In genomic region chr10:69787681-69788080, GRCh38 we compare ENCODE assay signal across 17 cellular contexts. TPM values are rescaled to one million over a fixed set of nuclear protein-coding genes. Genes with fewer than 3 reads are reported as not detected.
DNase-seq lines count a peak whose midpoint lies in the region; ATAC-seq, FAIRE-seq and TF ChIP-seq lines count a peak whose summit lies in the region.
"Had no signal": no experiment of that assay in that cellular context is flagged by ENCODE, and none has a peak within 500 bp of the region (broad histone marks: within the 10 kb centered on the region; RNA-seq: fewer than 3 reads in every experiment).

No MANE protein-coding gene starts in this region.

- H4K8ac ChIP-seq in H1 (ENCODE audit: extremely low read depth, insufficient read depth, low read length), result no peak overlapping the region

- peaks cover 6% of the 10 kb centered on the region; the same call in 1 of the 2 replicates for H3K23me2 ChIP-seq in H1 (ENCODE audit: low read depth, low read length)

- H3K56ac ChIP-seq in H1 (replicated peaks; ENCODE audit: insufficient read length, low read depth, low read length), result no peak overlapping the region

- H3K9me3 ChIP-seq in H1 (ENCODE audit: insufficient read depth in 2 of 2, low read depth in 1 of 2, low read length in 1 of 2), result no peaks in the 10 kb centered on the region
- H3K9me3 ChIP-seq in neural progenitor cell (ENCODE audit: low read depth), result no peaks in the 10 kb centered on the region
- H3K9me3 ChIP-seq: HAP-1 had no signal

- H3K4me1 Mint-ChIP-seq in natural killer cell treated with Interleukin-12 subunit alpha and Interleukin-12 subunit beta and Interleukin-15 and Interleukin-18, amount 100 ng/mL, for 72 hours (ENCODE audit: low read depth in 2 of 2), result peaks cover 7 to 14% of the 10 kb centered on the region in 2 donors
- H3K4me1 Mint-ChIP-seq in natural killer cell, result peaks cover 17 to 24% of the 10 kb centered on the region in 2 donors
- H3K4me1 Mint-ChIP-seq in neural progenitor cell, result peaks cover 1% of the 10 kb centered on the region
- H3K4me1 Mint-ChIP-seq: CD4-positive, CD25-positive, alpha-beta regulatory T cell had no signal

- H2BK5ac ChIP-seq in H1 (ENCODE audit: low read depth, low read length), result no peak overlapping the region

- WGBS in H1 (ENCODE audit: extremely low coverage in 1 of 2, insufficient coverage in 1 of 2, insufficient read length in 1 of 2, insufficient replicate concordance in 2 of 2, low coverage in 1 of 2, low lambda C conversion rate in 2 of 2, missing lambda C conversion rate in 1 of 2), 2 experiments, result 76% methylated on average over 6 of the region's 6 CpGs; no CpG with 5 or more reads in 1 of the 2 experiments

- H4K5ac ChIP-seq in H1 (ENCODE audit: insufficient read length, low read depth, low read length), result no peak overlapping the region

- no peak overlapping the region for H2BK20ac ChIP-seq in H1 (ENCODE audit: low read length)

- H3K27ac Mint-ChIP-seq in natural killer cell treated with Interleukin-12 subunit alpha and Interleukin-12 subunit beta and Interleukin-15 and Interleukin-18, amount 100 ng/mL, for 72 hours, result no peak overlapping the region
- H3K27ac Mint-ChIP-seq in natural killer cell (no peak overlapping the region), neural progenitor cell (peak overlapping the region; percentile 74)
- H3K27ac Mint-ChIP-seq: CD4-positive, CD25-positive, alpha-beta regulatory T cell had no signal

- H2BK120ac ChIP-seq in H1 (replicated peaks; ENCODE audit: low read depth, low read length), result no peak overlapping the region

- no peaks in the 10 kb centered on the region for H3K9me3 Mint-ChIP-seq in natural killer cell treated with Interleukin-12 subunit alpha and Interleukin-12 subunit beta and Interleukin-15 and Interleukin-18, amount 100 ng/mL, for 72 hours
- H3K9me3 Mint-ChIP-seq in natural killer cell (peaks cover 0 to 6% of the 10 kb centered on the region in 2 donors), neural progenitor cell (no peaks in the 10 kb centered on the region)

- DNase-seq in natural killer cell treated with Interleukin-12 subunit alpha and Interleukin-12 subunit beta and Interleukin-15 and Interleukin-18, amount 100 ng/mL, for 72 hours (ENCODE audit: low spot score), result peak; percentile 49
- no peak for DNase-seq in natural killer cell
- DNase-seq in H1 (ENCODE audit: low read depth in 1 of 2, low spot score in 2 of 2), result no peak
- no peak for DNase-seq in neural progenitor cell (ENCODE audit: low spot score)
- DNase-seq in left lobe of liver (ENCODE audit: low spot score), result no peak
- DNase-seq in substantia nigra (lab: John Stamatoyannopoulos, UW), result no peak
- no peak for DNase-seq in NCI-H2107 treated with DMSO at 0.1 percent for 48 hours (lab: John Stamatoyannopoulos, UW; ENCODE audit: unreplicated experiment)
- no peak for DNase-seq in NCI-H2196 treated with DMSO at 0.1 percent for 48 hours (lab: John Stamatoyannopoulos, UW; ENCODE audit: unreplicated experiment)
- DNase-seq: ACHN; CD4-positive, CD25-positive, alpha-beta regulatory T cell; DMS 273 treated with DMSO at 0.1 percent for 48 hours; DMS79; GOT3 had no signal

- no peak overlapping the region for H3K23ac ChIP-seq in H1 (ENCODE audit: insufficient read length)

- 0 out of 2 replicates have a peak overlapping the region, but pooled peaks have one; percentile 9 for H2BK15ac ChIP-seq in H1 (ENCODE audit: low read length)

- no peak overlapping the region for H3K9ac ChIP-seq in H1 (replicated peaks in 1 of 4; ENCODE audit: extremely low read depth in 1 of 4, low read depth in 3 of 4, low read length in 3 of 4)
- H3K9ac ChIP-seq in neural progenitor cell, result no peak overlapping the region
- H3K9ac ChIP-seq: BLaER1 treated with 17β-estradiol and CSF1 and Interleukin-3, amounts not matched to agents 10 nM and 100 nM had no signal

- peaks cover 6 to 9% of the 10 kb centered on the region in 2 donors for H3K27me3 Mint-ChIP-seq in natural killer cell treated with Interleukin-12 subunit alpha and Interleukin-12 subunit beta and Interleukin-15 and Interleukin-18, amount 100 ng/mL, for 72 hours
- peaks cover 0 to 5% of the 10 kb centered on the region in 2 donors for H3K27me3 Mint-ChIP-seq in natural killer cell (ENCODE audit: low read depth in 2 of 2)
- H3K27me3 Mint-ChIP-seq in neural progenitor cell (ENCODE audit: insufficient read depth, low read depth), result peaks cover 8% of the 10 kb centered on the region

- H3K36me3 ChIP-seq in H1 (ENCODE audit: control insufficient read depth in 2 of 4, insufficient read depth in 4 of 4, low read length in 3 of 4) (no peaks in the 10 kb centered on the region), neural progenitor cell (no peaks in the 10 kb centered on the region)
- H3K36me3 ChIP-seq: BLaER1 treated with 17β-estradiol and CSF1 and Interleukin-3, amounts not matched to agents 10 nM and 100 nM; HAP-1 had no signal

- H3K4me3 Mint-ChIP-seq in natural killer cell treated with Interleukin-12 subunit alpha and Interleukin-12 subunit beta and Interleukin-15 and Interleukin-18, amount 100 ng/mL, for 72 hours, result no peak overlapping the region
- H3K4me3 Mint-ChIP-seq in natural killer cell (no peak overlapping the region), neural progenitor cell (no peak overlapping the region)
- H3K4me3 Mint-ChIP-seq: CD4-positive, CD25-positive, alpha-beta regulatory T cell had no signal

- H2AK5ac ChIP-seq in H1 (ENCODE audit: low read depth, low read length), result no peak overlapping the region

- H3K79me1 ChIP-seq in H1 (ENCODE audit: low read depth, low read length), result no peaks in the 10 kb centered on the region

- POLR2A ChIA-PET in H1 (lab: Charles Lee; ENCODE audit: partially characterized antibody), result no interaction called here

- H3K27ac ChIP-seq in H1 (ENCODE audit: low read depth, low read length) (no peak overlapping the region), neural progenitor cell (no peak overlapping the region), substantia nigra (ENCODE audit: low read depth, low read length, poor library complexity, severe bottlenecking) (no peak overlapping the region)
- H3K27ac ChIP-seq: BLaER1 treated with 17β-estradiol and CSF1 and Interleukin-3, amounts not matched to agents 10 nM and 100 nM had no signal

- H4K91ac ChIP-seq in H1 (replicated peaks; ENCODE audit: insufficient read length, low read length), result no peak overlapping the region

- no peak overlapping the region for H3K14ac ChIP-seq in H1 (ENCODE audit: insufficient read length)

- H2BK12ac ChIP-seq in H1 (ENCODE audit: low read depth, low read length), result peak overlapping the region; percentile 4; the same call in 1 of the 2 replicates

- no peak for FAIRE-seq in H1 (lab: Jason Lieb, UNC)
- FAIRE-seq: GM12878, GM18507 had no signal

- CTCF ChIA-PET in H1 (lab: Charles Lee; ENCODE audit: partially characterized antibody), result interaction anchor here (0.6 to 41.3 kb wide), 42 partner anchors 12 to 478 kb away, joined by 3 to 958 read pairs (median 6); partner anchors contain the start of genes COL13A1 and TYSND1

- intact Hi-C loops in natural killer cell (cut with micrococcal nuclease), result loop anchor here (1.0 kb wide), 2 partner anchors 127 to 171 kb away; no protein-coding TSS in a partner anchor

- peaks cover 0 to 3% (median 0%) of the 10 kb centered on the region in 4 experiments; a peak in 1 of 7 replicates for H3K4me1 ChIP-seq in H1 (replicated peaks in 1 of 4; ENCODE audit: control insufficient read depth in 3 of 4, insufficient read depth in 4 of 4, low read length in 3 of 4)
- no peaks in the 10 kb centered on the region for H3K4me1 ChIP-seq in neural progenitor cell
- H3K4me1 ChIP-seq: BLaER1 treated with 17β-estradiol and CSF1 and Interleukin-3, amounts not matched to agents 10 nM and 100 nM; HAP-1 had no signal

- TF ChIP-seq EP300 in H1 (IDR thresholded peaks at IDR 0.05; ENCODE audit: borderline replicate concordance in 1 of 2, low read depth in 2 of 2, low read length in 2 of 2), result no peak

- no peaks in the 10 kb centered on the region for H3K79me2 ChIP-seq in H1 (ENCODE audit: control insufficient read depth in 1 of 2, insufficient read depth in 2 of 2, low read length in 2 of 2)
- no peaks in the 10 kb centered on the region for H3K79me2 ChIP-seq in neural progenitor cell (ENCODE audit: low read depth)

- no peak for TF ChIP-seq POLR2A in H1 (IDR thresholded peaks at IDR 0.05; ENCODE audit: control extremely low read depth in 1 of 2, low read depth in 2 of 2, low read length in 2 of 2)

- H2AFZ ChIP-seq in H1 (ENCODE audit: low read length), result no peak overlapping the region
- no peak overlapping the region for H2AFZ ChIP-seq in neural progenitor cell (replicated peaks)

- peak in 1 of 2 donors; percentile 29 for ATAC-seq in natural killer cell treated with Interleukin-12 subunit alpha and Interleukin-12 subunit beta and Interleukin-15 and Interleukin-18, amount 100 ng/mL, for 72 hours
- no peak for ATAC-seq in natural killer cell
- no peak for ATAC-seq in left lobe of liver
- ATAC-seq: GM12878 had no signal

- no peaks in the 10 kb centered on the region for H3K36me3 Mint-ChIP-seq in natural killer cell treated with Interleukin-12 subunit alpha and Interleukin-12 subunit beta and Interleukin-15 and Interleukin-18, amount 100 ng/mL, for 72 hours
- H3K36me3 Mint-ChIP-seq in natural killer cell (no peaks in the 10 kb centered on the region), neural progenitor cell (no peaks in the 10 kb centered on the region)
- H3K36me3 Mint-ChIP-seq: CD4-positive, CD25-positive, alpha-beta regulatory T cell had no signal

- no peak overlapping the region for H3K4ac ChIP-seq in H1 (replicated peaks; ENCODE audit: insufficient read length, low read depth, low read length)

- H3K27me3 ChIP-seq in H1 (replicated peaks in 1 of 4; ENCODE audit: control insufficient read depth in 3 of 4, extremely low read depth in 1 of 4, insufficient read depth in 3 of 4, low read length in 3 of 4) (no peaks in the 10 kb centered on the region; a peak in 2 of 7 replicates), neural progenitor cell (peaks cover 8% of the 10 kb centered on the region)
- H3K27me3 ChIP-seq: BLaER1 treated with 17β-estradiol and CSF1 and Interleukin-3, amounts not matched to agents 10 nM and 100 nM had no signal

- H3K4me2 ChIP-seq in H1 (ENCODE audit: insufficient read depth in 1 of 2, low read depth in 2 of 2, low read length in 2 of 2), result no peak overlapping the region
- H3K4me2 ChIP-seq in neural progenitor cell, result no peak overlapping the region
- H3K4me2 ChIP-seq: BLaER1 treated with 17β-estradiol and CSF1 and Interleukin-3, amounts not matched to agents 10 nM and 100 nM had no signal

- TF ChIP-seq RAD21 in H1 (IDR thresholded peaks at IDR 0.05 in 1 of 2, conservative IDR thresholded peaks at IDR 0.05 in 1 of 2; ENCODE audit: low read depth in 2 of 2, low read length in 2 of 2), result no peak

- H3K4me3 ChIP-seq in H1 (ENCODE audit: extremely low read depth in 1 of 4, insufficient read depth in 2 of 4, low read depth in 3 of 4, low read length in 4 of 4) (no peak overlapping the region), neural progenitor cell (no peak overlapping the region)
- H3K4me3 ChIP-seq: BLaER1 treated with 17β-estradiol and CSF1 and Interleukin-3, amounts not matched to agents 10 nM and 100 nM; GM12878; HAP-1 had no signal

- H3K18ac ChIP-seq in H1 (ENCODE audit: extremely low read depth, low read length), result no peak overlapping the region

- no peaks in the 10 kb centered on the region for H3F3A ChIP-seq in neural progenitor cell (ENCODE audit: low read depth)

- TF ChIP-seq CTCF in natural killer cell (IDR thresholded peaks at IDR 0.05) (no peak), H1 (IDR thresholded peaks at IDR 0.05; ENCODE audit: control extremely low read depth in 1 of 3, insufficient read depth in 1 of 3, low read depth in 1 of 3, low read length in 3 of 3) (no peak), neural progenitor cell (IDR thresholded peaks at IDR 0.05) (no peak)

- H4K20me1 ChIP-seq in H1 (replicated peaks in 1 of 2; ENCODE audit: control insufficient read depth in 1 of 2, insufficient read depth in 2 of 2, low read length in 2 of 2) (no peaks in the 10 kb centered on the region), neural progenitor cell (ENCODE audit: low read depth) (no peaks in the 10 kb centered on the region)
- H4K20me1 ChIP-seq: BLaER1 treated with 17β-estradiol and CSF1 and Interleukin-3, amounts not matched to agents 10 nM and 100 nM had no signal

RNA-seq across cellular contexts. Expression of gene COL13A1, which starts 14.0 kb away (rescaled TPM):
- total RNA-seq in natural killer cell treated with Interleukin-12 subunit alpha and Interleukin-12 subunit beta and Interleukin-15 and Interleukin-18, amount 100 ng/mL, for 72 hours, result not detected
- total RNA-seq in natural killer cell (10 to 100 TPM in 2 of 3 donors, 1 to 10 TPM in 1; 5.2 to 22.0 (median 10.3) TPM), neural progenitor cell (ENCODE audit: low replicate concordance) (1.3 and 9.5 TPM in 2 replicates), left lobe of liver (0.48 TPM)
- 4.5 and 5.2 TPM in 2 replicates for total RNA-seq in H1 (2021; fragmentation: NEBNext Ultra II Directional; extraction: Animal tissue kit (Norgen Biotek cat#: 25700))
- 2.6 and 3.7 TPM in 2 replicates for polyA plus RNA-seq in H1 (2011; rRNA removed)
- 6.7 TPM for polyA plus RNA-seq in H1 (2011; cell fraction: cytosol; rRNA removed)
- polyA plus RNA-seq in H1 (2011; cell fraction: nucleus; rRNA removed), result 13.5 TPM
- 3.5 to 4.3 TPM (median 3.7 TPM) in 4 replicates for polyA plus RNA-seq in H1 (2012, experiment 1 of 2)
- 1.0 TPM for polyA plus RNA-seq in H1 (2012, experiment 2 of 2)
- 7.6 TPM for polyA plus RNA-seq in H1 (2013, experiment 1 of 2)
- polyA plus RNA-seq in H1 (2013, experiment 2 of 2), result 6.3 TPM
- 1.7 and 4.2 TPM in 2 replicates for polyA minus RNA-seq in H1 (2011; rRNA and poly(A)+ RNA removed)
- 0.95 TPM for polyA minus RNA-seq in H1 (2011; cell fraction: cytosol; rRNA and poly(A)+ RNA removed)
- polyA minus RNA-seq in H1 (2011; cell fraction: nucleus; rRNA and poly(A)+ RNA removed), result 11.5 TPM
- total RNA-seq: CD4-positive, CD25-positive, alpha-beta regulatory T cell; GM12878 had no signal
- polyA plus RNA-seq: CD4-positive, CD25-positive, alpha-beta regulatory T cell had no signal
